ENCODE assay signal across 8 cellular contexts in genomic region chrX:16882188-16882587, GRCh38. TPM values are rescaled to one million over a fixed set of nuclear protein-coding genes. Genes with fewer than 3 reads are reported as not detected.
DNase-seq lines count a peak whose midpoint lies in the region; ATAC-seq and TF ChIP-seq lines count a peak whose summit lies in the region.

No MANE protein-coding gene starts in this region.

- peak overlapping the region; percentile 82 to 87 for H3K4me3 Mint-ChIP-seq in CD14-positive monocyte
- peak overlapping the region; percentile 73 for H3K4me3 Mint-ChIP-seq in MCF 10A (ENCODE audit: unreplicated experiment)

- BruUV-seq in MCF 10A (replicated peaks; lab: Mats Ljungman, UMichigan), result no TSS peak

- ATAC-seq in GM21526 (IDR thresholded peaks at IDR 0.05; ENCODE audit: low FRiP score, unreplicated experiment) (peak; percentile 59), mucosa of descending colon (peak; percentile 75), GM18870 (IDR thresholded peaks at IDR 0.05; ENCODE audit: unreplicated experiment) (no peak)

- no peaks in the 10 kb centered on the region for H3K36me3 ChIP-seq in mucosa of descending colon (ENCODE audit: low read depth)

- DNase-seq in CD14-positive monocyte (ENCODE audit: low spot score) (no peak), NCI-H510A (lab: John Stamatoyannopoulos, UW) (peak; percentile 19), MCF 10A (ENCODE audit: unreplicated experiment) (no peak), mucosa of descending colon (peak; percentile 60 to 68 (median 63))
- DNase-seq in effector CD4-positive, alpha-beta T cell, result no peak
- no peak for DNase-seq in stimulated activated CD4-positive, alpha-beta T cell treated with anti-CD3 and anti-CD28 coated beads, Interleukin-4, amount 100 ng/mL, for 24 hours

- no peak for TF ChIP-seq CTCF in CD14-positive monocyte (IDR thresholded peaks at IDR 0.05)
- no peak for TF ChIP-seq CTCF in MCF 10A (IDR thresholded peaks at IDR 0.05; ENCODE audit: unreplicated experiment)
- TF ChIP-seq CTCF in mucosa of descending colon (IDR thresholded peaks at IDR 0.05), result no peak

- H3K4me3 ChIP-seq in mucosa of descending colon, result no peak overlapping the region

- H3K9me3 Mint-ChIP-seq in CD14-positive monocyte, result no peaks in the 10 kb centered on the region
- no peaks in the 10 kb centered on the region for H3K9me3 Mint-ChIP-seq in MCF 10A (ENCODE audit: unreplicated experiment)

- H3K36me3 Mint-ChIP-seq in CD14-positive monocyte (no peaks in the 10 kb centered on the region), MCF 10A (ENCODE audit: insufficient read depth, unreplicated experiment) (no peaks in the 10 kb centered on the region)

- no peaks in the 10 kb centered on the region for H3K4me1 ChIP-seq in mucosa of descending colon (ENCODE audit: low read depth)

- POLR2A ChIA-PET in MCF 10A (lab: Yijun Ruan, JAX), result interaction anchor here (0.6 to 2.8 kb wide), 9 partner anchors 8 to 164 kb away, joined by 3 to 30 read pairs (median 5); partner anchors contain the start of genes RBBP7, REPS2 and SYAP1

- H3K27ac Mint-ChIP-seq in CD14-positive monocyte (no peak overlapping the region), MCF 10A (ENCODE audit: low read depth, unreplicated experiment) (no peak overlapping the region)

- peaks cover 10% of the 10 kb centered on the region for H3K4me1 Mint-ChIP-seq in CD14-positive monocyte
- H3K4me1 Mint-ChIP-seq in MCF 10A (ENCODE audit: insufficient read depth, unreplicated experiment), result no peaks in the 10 kb centered on the region

- CTCF ChIA-PET in MCF 10A (lab: Yijun Ruan, JAX), result interaction anchor here (0.5 to 9.8 kb wide), 24 partner anchors 9 to 1123 kb away, joined by 3 to 252 read pairs (median 4); no protein-coding TSS in a partner anchor

- H3K9me3 ChIP-seq in mucosa of descending colon, result no peaks in the 10 kb centered on the region

- peaks cover 0 to 45% (median 2%) of the 10 kb centered on the region in 3 donors for H3K27me3 Mint-ChIP-seq in CD14-positive monocyte (ENCODE audit: low read depth in 3 of 3)
- H3K27me3 Mint-ChIP-seq in MCF 10A (ENCODE audit: insufficient read depth, unreplicated experiment), result peaks cover 69% of the 10 kb centered on the region

- intact Hi-C loops in CD14-positive monocyte (cut with micrococcal nuclease), result loop anchor here (5.0 kb wide), 1 partner anchor 165 kb away; no protein-coding TSS in a partner anchor
- intact Hi-C loops in MCF 10A (cut with micrococcal nuclease), result loop anchor here (5.0 kb wide), 1 partner anchor 65 kb away; the partner anchor contains the start of gene REPS2
- intact Hi-C loops in mucosa of descending colon (cut with DNase I, micrococcal nuclease), result loop anchor here in 1 of 2 donors (10.0 kb wide), 1 partner anchor 153 kb away; no protein-coding TSS in a partner anchor

RNA-seq across cellular contexts. Expression of gene RBBP7, which starts 12.0 kb away (rescaled TPM):
- polyA plus RNA-seq in CD14-positive monocyte, result 10 to 100 TPM; 52.6 to 56.8 TPM
- total RNA-seq in MCF 10A (2022), result 81.9 and 95.2 TPM in 2 replicates
- 10 to 100 TPM; 72.7 to 94.6 (median 92.0) TPM for total RNA-seq in mucosa of descending colon

Comparison
In these comparisons a context has a peak if more than half of its experiments do, and no peak if none do; other contexts are left out.
1. DNase-seq: peak in NCI-H510A (single experiment) and mucosa of descending colon (3 of 3); none in CD14-positive monocyte (single experiment), MCF 10A (single experiment), effector CD4-positive, alpha-beta T cell (single experiment) and stimulated activated CD4-positive, alpha-beta T cell treated with anti-CD3 and anti-CD28 coated beads, Interleukin-4, amount 100 ng/mL, for 24 hours (single experiment).